Comparison of ENCODE assay signal across 1 cellular context in the genomic region with DNA sequence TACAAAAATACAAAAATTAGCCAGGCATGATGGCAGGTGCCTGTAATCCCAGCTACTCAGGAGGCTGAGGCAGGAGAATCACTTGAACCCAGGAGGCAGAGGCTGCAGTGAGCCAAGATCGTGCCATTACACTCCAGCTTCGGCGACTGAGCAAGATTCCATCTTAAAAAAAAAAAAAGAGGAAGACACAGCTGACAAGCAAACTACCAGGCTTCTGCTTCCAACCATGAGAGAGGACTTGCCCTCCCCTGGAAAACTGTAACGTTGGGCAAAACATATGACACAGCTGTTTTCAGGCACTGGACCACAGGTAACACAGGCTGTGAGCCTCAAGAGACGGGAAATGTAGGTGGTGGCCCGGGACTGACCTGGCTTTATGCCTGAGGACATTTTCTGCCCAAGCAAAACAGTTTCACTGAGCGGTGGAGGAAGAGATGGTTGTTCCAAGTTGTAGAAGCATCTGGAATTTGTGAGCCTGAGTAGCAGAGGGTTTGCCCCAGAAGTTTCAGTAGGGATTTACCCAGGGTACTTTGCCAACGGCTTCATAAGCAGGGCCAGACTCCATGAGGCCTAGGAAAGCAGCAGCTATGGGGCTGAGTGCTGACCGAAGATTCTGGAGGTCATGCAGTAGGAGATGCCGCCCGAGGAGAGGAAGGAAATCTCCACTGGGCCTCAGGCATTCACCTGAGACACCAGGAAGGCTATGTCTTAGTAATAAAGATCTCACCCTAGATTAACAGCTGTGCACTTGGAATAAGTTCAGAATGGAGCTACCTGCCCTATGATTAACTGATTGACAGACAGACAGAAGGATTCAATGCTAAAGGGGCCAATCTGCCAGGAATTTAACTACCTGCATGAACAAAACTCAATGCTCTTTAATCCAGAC.
TF ChIP-seq lines count a peak whose summit lies in the region.

No MANE protein-coding gene starts in this region.

TF ChIP-seq in K562, 482 proteins besides CTCF, POLR2A, EP300 and RAD21:
- TF ChIP-seq TBP (optimal IDR thresholded peaks at IDR 0.05; ENCODE audit: low read depth, low read length) (no peak), ZNF316 (IDR thresholded peaks at IDR 0.05) (0 out of 2 replicates have a peak, but pooled peaks have one; percentile 3), PKNOX1 (IDR thresholded peaks at IDR 0.05) (0 out of 2 replicates have a peak, but pooled peaks have one; percentile 22)
